Comparison of ENCODE assay signal across 24 cellular contexts in genomic region chr11:82239498-82239897, GRCh38.
"Had no signal": no experiment of that assay in that cellular context is flagged by ENCODE, and none has a peak within 500 bp of the region (broad histone marks: within the 10 kb centered on the region; RNA-seq: fewer than 3 reads in every experiment).

No MANE protein-coding gene starts in this region.

- H3K4me1 ChIP-seq: left lung, neural progenitor cell, parathyroid adenoma, right atrium auricular region, right lobe of liver, tibial nerve, uterus had no signal

- H3K36me3 ChIP-seq: left lung, neural progenitor cell, neutrophil, right atrium auricular region, right lobe of liver, tibial nerve, uterus had no signal

- H3K9me3 ChIP-seq: left lung, neutrophil, right atrium auricular region, right lobe of liver, uterus had no signal

- H3K27ac ChIP-seq: left lung, neural progenitor cell, neutrophil, parathyroid adenoma, right atrium auricular region, right lobe of liver, tibial nerve, uterus had no signal

- ATAC-seq: left colon, left lung, right lobe of liver had no signal

- FAIRE-seq: keratinocyte had no signal

- H3K9ac ChIP-seq: neural progenitor cell, parathyroid adenoma had no signal

- DNase-seq: hippocampal formation; left colon; mesendoderm; naive B cell; natural killer cell; nephron progenitor cell; occipital lobe; right lobe of liver; stimulated activated CD4-positive, alpha-beta T cell treated with anti-CD3 and anti-CD28 coated beads, Interleukin-1b, Interleukin-23, amount 100 ng/mL, for 48 hours; stimulated activated CD4-positive, alpha-beta T cell treated with anti-CD3 and anti-CD28 coated beads, Interleukin-2, amount 100 ng/mL, for 48 hours; stimulated activated CD4-positive, alpha-beta T cell treated with anti-CD3 and anti-CD28 coated beads, Interleukin-4, amount 100 ng/mL, for 4 hours; stimulated activated CD8-positive, alpha-beta memory T cell treated with anti-CD3 and anti-CD28 coated beads, Interleukin-4, amount 100 ng/mL, for 48 hours; stimulated activated naive B cell treated with anti-CD40 and anti-IgM and Interleukin-4, amounts not matched to agents 10 μg/mL and 1 μg/mL and 100 μg/mL, for 72 hours; substantia nigra; uterus had no signal

- H3K27me3 ChIP-seq: left lung, neural progenitor cell, neutrophil, right atrium auricular region, right lobe of liver, tibial nerve, uterus had no signal

- H3K4me3 ChIP-seq: left lung, lung, neural progenitor cell, right atrium auricular region, right lobe of liver, smooth muscle cell, tibial nerve, uterus had no signal
